In the genomic region with DNA sequence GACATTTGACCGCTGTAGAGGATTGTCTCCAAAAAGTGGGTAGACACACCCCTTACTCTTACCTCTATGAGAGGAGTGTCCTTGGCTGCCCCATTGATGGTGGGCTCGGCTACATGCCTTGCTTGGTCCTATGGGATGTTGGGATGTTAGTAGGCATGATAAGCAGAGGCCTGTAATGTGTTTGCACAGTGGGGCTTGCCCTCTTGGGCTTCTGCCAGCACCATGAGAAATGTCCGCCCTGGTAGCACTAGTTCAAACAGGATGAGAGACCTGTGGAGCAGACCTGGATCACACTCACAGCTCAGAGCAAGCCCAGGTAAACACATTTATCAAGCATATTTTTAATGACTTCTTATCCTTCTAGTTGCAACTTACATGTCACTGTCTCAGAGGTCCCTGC, we compare ENCODE assay signal across 19 cellular contexts. TPM values are rescaled to one million over a fixed set of nuclear protein-coding genes. Genes with fewer than 3 reads are reported as not detected.
DNase-seq lines count a peak whose midpoint lies in the region; ATAC-seq, FAIRE-seq and TF ChIP-seq lines count a peak whose summit lies in the region.
"Had no signal": no experiment of that assay in that cellular context is flagged by ENCODE, and none has a peak within 500 bp of the region (broad histone marks: within the 10 kb centered on the region; RNA-seq: fewer than 3 reads in every experiment).

No MANE protein-coding gene starts in this region.

- WGBS in HepG2 (ENCODE audit: low lambda C conversion rate), result 67% methylated on average over 1 of the region's 3 CpGs

- H3K79me2 ChIP-seq in PC-3 (ENCODE audit: low read length), result no peaks in the 10 kb centered on the region
- no peaks in the 10 kb centered on the region for H3K79me2 ChIP-seq in HepG2 (ENCODE audit: insufficient read depth, low read length)

- peak; percentile 97 for DNase-seq in DMS153 treated with DMSO at 0.1 percent for 48 hours (lab: John Stamatoyannopoulos, UW; ENCODE audit: unreplicated experiment)
- DNase-seq in NCI-H146 treated with DMSO at 0.1 percent for 48 hours (lab: John Stamatoyannopoulos, UW; ENCODE audit: unreplicated experiment), result peak; percentile 56
- DNase-seq in PC-3, result peak; percentile 66
- DNase-seq in HepG2 (ENCODE audit: low spot score), result peak; percentile 91
- no peak for DNase-seq in NCI-H2227 (lab: John Stamatoyannopoulos, UW; ENCODE audit: unreplicated experiment)
- no peak for DNase-seq in activated T-helper 2 cell treated with anti-CD3 and anti-CD28 coated beads, Interferon-gamma antibody, Interleukin-2, Interleukin-4, amounts not matched to agents 10 μg/mL and 5 μg/mL and 100 μg/mL, durations not matched to agents 14 hours and 24 hours and 36 hours (ENCODE audit: low spot score)
- no peak for DNase-seq in naive thymus-derived CD4-positive, alpha-beta T cell
- DNase-seq: activated CD4-positive, CD25-positive, alpha-beta regulatory T cell treated with anti-CD3 and anti-CD28 coated beads, Interleukin-2, amount 50 U/mL, for 72 hours; activated effector memory CD4-positive, alpha-beta T cell treated with anti-CD3 and anti-CD28 coated beads, Interleukin-2, amount 50 U/mL, for 16 hours; amygdala; CD4-positive, alpha-beta memory T cell; cerebellar nuclear complex; MG63; NCI-H446; OCI-M1; sigmoid colon had no signal

- CTCF ChIA-PET in PC-3 (lab: Charles Lee), result interaction anchor here (0.7 kb wide), 1 partner anchor 740 kb away, joined by 3 read pairs; no protein-coding TSS in a partner anchor
- CTCF ChIA-PET in HepG2 (lab: Yijun Ruan, JAX; ENCODE audit: low intra/inter-chr PET ratio, low total read pairs), result no interaction called here
- CTCF ChIA-PET in naive thymus-derived CD4-positive, alpha-beta T cell (lab: Charles Lee), result interaction anchor here (1.1 kb wide), 1 partner anchor 14 kb away, joined by 3 read pairs; no protein-coding TSS in a partner anchor

- ATAC-seq in PC-3 (peak; percentile 83), HepG2 (peak; percentile 93), HG02798 (IDR thresholded peaks at IDR 0.05; ENCODE audit: poor library complexity, unreplicated experiment) (no peak)
- no peak for ATAC-seq in naive thymus-derived CD4-positive, alpha-beta T cell
- ATAC-seq: left lobe of liver had no signal

- H3K4me1 ChIP-seq in PC-3 (ENCODE audit: insufficient read depth, low read length), result peaks cover 22% of the 10 kb centered on the region
- H3K4me1 ChIP-seq in HepG2 (ENCODE audit: insufficient read depth, low read length), result peaks cover 54% of the 10 kb centered on the region
- no peaks in the 10 kb centered on the region for H3K4me1 ChIP-seq in naive thymus-derived CD4-positive, alpha-beta T cell (ENCODE audit: control insufficient read depth in 2 of 2, insufficient read depth in 2 of 2, low read length in 2 of 2)

- H3K4me3 ChIP-seq in PC-3 (ENCODE audit: low read length), result no peak overlapping the region
- H3K4me3 ChIP-seq in HepG2 (replicated peaks in 1 of 3; ENCODE audit: insufficient read depth in 1 of 3, low read depth in 2 of 3, low read length in 3 of 3), result no peak overlapping the region
- H3K4me3 ChIP-seq in naive thymus-derived CD4-positive, alpha-beta T cell (ENCODE audit: low read length), result no peak overlapping the region
- H3K4me3 ChIP-seq: MG63, sigmoid colon, SK-N-MC had no signal

- H3K36me3 ChIP-seq in PC-3 (ENCODE audit: low read depth, low read length), result no peaks in the 10 kb centered on the region
- no peaks in the 10 kb centered on the region for H3K36me3 ChIP-seq in HepG2 (replicated peaks in 1 of 2; ENCODE audit: control insufficient read depth in 1 of 2, insufficient read depth in 2 of 2, low read length in 2 of 2)
- H3K36me3 ChIP-seq in naive thymus-derived CD4-positive, alpha-beta T cell (ENCODE audit: control insufficient read depth in 2 of 3, insufficient read depth in 3 of 3, low read length in 3 of 3), result no peaks in the 10 kb centered on the region
- H3K36me3 ChIP-seq: MG63, sigmoid colon had no signal

- TF ChIP-seq RAD21 in HepG2 (CRISPR knock-in tag; IDR thresholded peaks at IDR 0.05), result no peak

- TF ChIP-seq CTCF in PC-3 (conservative IDR thresholded peaks at IDR 0.05; ENCODE audit: low read depth, low read length), result no peak
- TF ChIP-seq CTCF in HepG2 (CRISPR knock-in tag; IDR thresholded peaks at IDR 0.05), result no peak

- in situ Hi-C loops in HepG2 (cut with HindIII; ENCODE audit: extremely low pct_ligation_motif_present, low pct_unique_long_range_greater_than_20kb), result no loop called here

- no peaks in the 10 kb centered on the region for H3K36me3 Mint-ChIP-seq in activated T-helper 2 cell treated with anti-CD3 and anti-CD28 coated beads, Interferon-gamma antibody, Interleukin-2, Interleukin-4, amounts not matched to agents 10 μg/mL and 5 μg/mL and 100 μg/mL, durations not matched to agents 14 hours and 24 hours and 36 hours (ENCODE audit: low read depth)
- peaks cover 0 to 13% (median 0%) of the 10 kb centered on the region in 5 donors for H3K36me3 Mint-ChIP-seq in naive thymus-derived CD4-positive, alpha-beta T cell

- H2AFZ ChIP-seq in PC-3 (ENCODE audit: low read length), result no peak overlapping the region
- no peak overlapping the region for H2AFZ ChIP-seq in HepG2 (ENCODE audit: low read length)

- H3K27me3 ChIP-seq in PC-3 (ENCODE audit: low read length), result no peaks in the 10 kb centered on the region
- H3K27me3 ChIP-seq in HepG2 (ENCODE audit: control insufficient read depth in 1 of 2, insufficient read depth in 2 of 2, low read length in 2 of 2), result no peaks in the 10 kb centered on the region
- no peaks in the 10 kb centered on the region for H3K27me3 ChIP-seq in naive thymus-derived CD4-positive, alpha-beta T cell (ENCODE audit: control insufficient read depth in 2 of 2, insufficient read depth in 2 of 2, low read length in 2 of 2)
- H3K27me3 ChIP-seq: MG63, sigmoid colon had no signal

- H3K27ac ChIP-seq in PC-3 (ENCODE audit: low read length), result no peak overlapping the region
- no peak overlapping the region for H3K27ac ChIP-seq in HepG2 (ENCODE audit: extremely low read length, insufficient read depth, low read length)
- no peak overlapping the region for H3K27ac ChIP-seq in naive thymus-derived CD4-positive, alpha-beta T cell (ENCODE audit: low read depth, low read length)

- no peaks in the 10 kb centered on the region for H3K4me1 Mint-ChIP-seq in activated T-helper 2 cell treated with anti-CD3 and anti-CD28 coated beads, Interferon-gamma antibody, Interleukin-2, Interleukin-4, amounts not matched to agents 10 μg/mL and 5 μg/mL and 100 μg/mL, durations not matched to agents 14 hours and 24 hours and 36 hours (ENCODE audit: low read depth)
- peaks cover 0 to 2% (median 0%) of the 10 kb centered on the region in 7 donors for H3K4me1 Mint-ChIP-seq in naive thymus-derived CD4-positive, alpha-beta T cell
- H3K4me1 Mint-ChIP-seq: CD4-positive, alpha-beta memory T cell had no signal

- BruUV-seq in PC-3 (replicated peaks; lab: Mats Ljungman, UMichigan), result no TSS peak
- no TSS peak for BruUV-seq in HepG2 (replicated peaks; lab: Mats Ljungman, UMichigan)

- TF ChIP-seq EP300 in HepG2 (IDR thresholded peaks at IDR 0.05; ENCODE audit: low read depth in 2 of 2, low read length in 2 of 2), result peak in 1 of 2 experiments; percentile 43; a peak in 1 of 4 replicates
- no peak for TF ChIP-seq EP300 in HepG2 (CRISPR knock-in tag; IDR thresholded peaks at IDR 0.05; ENCODE audit: borderline replicate concordance)

- no peak overlapping the region for H3K27ac Mint-ChIP-seq in activated T-helper 2 cell treated with anti-CD3 and anti-CD28 coated beads, Interferon-gamma antibody, Interleukin-2, Interleukin-4, amounts not matched to agents 10 μg/mL and 5 μg/mL and 100 μg/mL, durations not matched to agents 14 hours and 24 hours and 36 hours
- no peak overlapping the region for H3K27ac Mint-ChIP-seq in naive thymus-derived CD4-positive, alpha-beta T cell
- H3K27ac Mint-ChIP-seq: CD4-positive, alpha-beta memory T cell had no signal

- TF ChIP-seq POLR2A in HepG2 (IDR thresholded peaks at IDR 0.05; ENCODE audit: insufficient read depth in 1 of 2, low read depth in 2 of 2, low read length in 2 of 2), result no peak

- H3K27me3 Mint-ChIP-seq in activated T-helper 2 cell treated with anti-CD3 and anti-CD28 coated beads, Interferon-gamma antibody, Interleukin-2, Interleukin-4, amounts not matched to agents 10 μg/mL and 5 μg/mL and 100 μg/mL, durations not matched to agents 14 hours and 24 hours and 36 hours (ENCODE audit: low read depth), result peaks cover 7% of the 10 kb centered on the region
- H3K27me3 Mint-ChIP-seq in naive thymus-derived CD4-positive, alpha-beta T cell, result peaks cover 12 to 31% (median 23%) of the 10 kb centered on the region in 5 donors

- no peaks in the 10 kb centered on the region for H3K9me3 Mint-ChIP-seq in activated T-helper 2 cell treated with anti-CD3 and anti-CD28 coated beads, Interferon-gamma antibody, Interleukin-2, Interleukin-4, amounts not matched to agents 10 μg/mL and 5 μg/mL and 100 μg/mL, durations not matched to agents 14 hours and 24 hours and 36 hours
- H3K9me3 Mint-ChIP-seq in naive thymus-derived CD4-positive, alpha-beta T cell, result peaks cover 0 to 16% (median 4%) of the 10 kb centered on the region in 11 donors

- no peak overlapping the region for H3K4me3 Mint-ChIP-seq in activated T-helper 2 cell treated with anti-CD3 and anti-CD28 coated beads, Interferon-gamma antibody, Interleukin-2, Interleukin-4, amounts not matched to agents 10 μg/mL and 5 μg/mL and 100 μg/mL, durations not matched to agents 14 hours and 24 hours and 36 hours (ENCODE audit: low read depth)
- H3K4me3 Mint-ChIP-seq in naive thymus-derived CD4-positive, alpha-beta T cell, result no peak overlapping the region
- H3K4me3 Mint-ChIP-seq: CD4-positive, alpha-beta memory T cell had no signal

- H3K4me2 ChIP-seq in PC-3 (ENCODE audit: low read length) (no peak overlapping the region), HepG2 (ENCODE audit: low read depth, low read length) (peak overlapping the region; percentile 22)

- no peaks in the 10 kb centered on the region for H3F3A ChIP-seq in PC-3 (ENCODE audit: low read length, unreplicated experiment)

- POLR2A ChIA-PET in PC-3 (lab: Charles Lee; ENCODE audit: unreplicated experiment), result no interaction called here
- POLR2A ChIA-PET in HepG2 (lab: Yijun Ruan, JAX), result interaction anchor here (2.7 kb wide), 1 partner anchor 15 kb away, joined by 34 read pairs; no protein-coding TSS in a partner anchor
- POLR2A ChIA-PET in naive thymus-derived CD4-positive, alpha-beta T cell (lab: Charles Lee), result no interaction called here

- no peaks in the 10 kb centered on the region for H3K9me3 ChIP-seq in PC-3 (ENCODE audit: low read length)
- no peaks in the 10 kb centered on the region for H3K9me3 ChIP-seq in HepG2 (ENCODE audit: low read length)
- H3K9me3 ChIP-seq in naive thymus-derived CD4-positive, alpha-beta T cell (ENCODE audit: control insufficient read depth in 2 of 3, low read length in 3 of 3), result peaks cover 0 to 5% (median 0%) of the 10 kb centered on the region in 3 experiments
- H3K9me3 ChIP-seq: MG63, sigmoid colon had no signal

- intact Hi-C loops in PC-3 (cut with micrococcal nuclease) (no loop called here), HepG2 (cut with micrococcal nuclease; ENCODE audit: unreplicated experiment) (loop anchor here (2.0 kb wide), 1 partner anchor 16 kb away; no protein-coding TSS in a partner anchor)
- intact Hi-C loops in activated T-helper 2 cell treated with anti-CD3 and anti-CD28 coated beads, Interferon-gamma antibody, Interleukin-2, Interleukin-4, amounts not matched to agents 10 μg/mL and 5 μg/mL and 100 μg/mL, durations not matched to agents 14 hours and 24 hours and 36 hours (cut with micrococcal nuclease), result no loop called here
- intact Hi-C loops in naive thymus-derived CD4-positive, alpha-beta T cell (cut with micrococcal nuclease), result no loop called here

- H4K20me1 ChIP-seq in PC-3 (ENCODE audit: low read length) (no peaks in the 10 kb centered on the region), HepG2 (ENCODE audit: insufficient read depth, low read length) (no peaks in the 10 kb centered on the region)

- H3K9me2 ChIP-seq in PC-3 (replicated peaks; ENCODE audit: low read length), result no peaks in the 10 kb centered on the region

- H3K9ac ChIP-seq in PC-3 (ENCODE audit: low read length), result no peak overlapping the region
- no peak overlapping the region for H3K9ac ChIP-seq in HepG2 (ENCODE audit: insufficient read depth, low read depth, low read length)

- peak; percentile 83 for FAIRE-seq in HepG2 (lab: Jason Lieb, UNC)

RNA-seq across cellular contexts. Expression of a gene that starts 54.2 kb away (rescaled TPM):
- total RNA-seq in PC-3 (2014; rRNA removed), result 23.3 and 25.0 TPM in 2 replicates
- 41.5 and 55.7 TPM in 2 replicates for total RNA-seq in HepG2 (2016; rRNA removed; fragmentation: Illumina TruSeq; extraction: Trizol)
- total RNA-seq in HepG2 (2016; cell fraction: cytosol; rRNA removed; fragmentation: Illumina TruSeq; extraction: Trizol; ENCODE audit: low read depth), result 31.7 and 34.5 TPM in 2 replicates
- total RNA-seq in HepG2 (2016; cell fraction: insoluble cytoplasmic fraction; rRNA removed; fragmentation: Illumina TruSeq; extraction: Trizol), result 40.7 and 48.7 TPM in 2 replicates
- total RNA-seq in HepG2 (2016; cell fraction: membrane; rRNA removed; fragmentation: Illumina TruSeq; extraction: Trizol), result 50.0 and 52.9 TPM in 2 replicates
- total RNA-seq in HepG2 (2016; cell fraction: nucleus; rRNA removed; fragmentation: Illumina TruSeq; extraction: Trizol), result 27.4 and 29.1 TPM in 2 replicates
- polyA plus RNA-seq in HepG2 (2011; rRNA removed), result 19.1 and 26.0 TPM in 2 replicates
- 12.0 and 16.2 TPM in 2 replicates for polyA plus RNA-seq in HepG2 (2011; cell fraction: cytosol; rRNA removed)
- 8.1 and 9.6 TPM in 2 replicates for polyA plus RNA-seq in HepG2 (2011; cell fraction: nucleus; rRNA removed)
- polyA plus RNA-seq in HepG2 (2012), result 26.0 and 35.6 TPM in 2 replicates
- polyA plus RNA-seq in HepG2 (2016; cell fraction: cytosol; fragmentation: Illumina TruSeq; extraction: Trizol; ENCODE audit: low read depth), result 33.7 and 40.6 TPM in 2 replicates
- 61.0 and 63.7 TPM in 2 replicates for polyA plus RNA-seq in HepG2 (2016; cell fraction: insoluble cytoplasmic fraction; fragmentation: Illumina TruSeq; extraction: Trizol; ENCODE audit: low read depth)
- polyA plus RNA-seq in HepG2 (2016; cell fraction: membrane; fragmentation: Illumina TruSeq; extraction: Trizol; ENCODE audit: low read depth), result 43.8 and 46.0 TPM in 2 replicates
- 44.9 and 48.5 TPM in 2 replicates for polyA plus RNA-seq in HepG2 (2016; cell fraction: nucleus; fragmentation: Illumina TruSeq; extraction: Trizol; ENCODE audit: insufficient read depth, low read depth)
- 11.0 and 12.6 TPM in 2 replicates for polyA minus RNA-seq in HepG2 (2011; rRNA and poly(A)+ RNA removed; ENCODE audit: low replicate concordance)
- 18.4 and 24.7 TPM in 2 replicates for polyA minus RNA-seq in HepG2 (2011; cell fraction: cytosol; rRNA and poly(A)+ RNA removed)
- polyA minus RNA-seq in HepG2 (2011; cell fraction: nucleus; rRNA and poly(A)+ RNA removed), result 38.0 and 42.0 TPM in 2 replicates
- 60.5 and 65.7 TPM in 2 replicates for total RNA-seq in activated T-helper 2 cell treated with anti-CD3 and anti-CD28 coated beads, Interferon-gamma antibody, Interleukin-2, Interleukin-4, amounts not matched to agents 10 μg/mL and 5 μg/mL and 100 μg/mL, durations not matched to agents 14 hours and 24 hours and 36 hours
- total RNA-seq in naive thymus-derived CD4-positive, alpha-beta T cell, result 10 to 100 TPM; 36.7 to 72.0 (median 49.8) TPM
- polyA plus RNA-seq in naive thymus-derived CD4-positive, alpha-beta T cell, result 10 to 100 TPM; 22.9 to 24.3 TPM

Comparison
In these comparisons a context has a peak if more than half of its experiments do, and no peak if none do; other contexts are left out.
1. DNase-seq: peak in DMS153 treated with DMSO at 0.1 percent for 48 hours (single experiment), NCI-H146 treated with DMSO at 0.1 percent for 48 hours (single experiment), PC-3 (single experiment) and HepG2 (single experiment); none in NCI-H2227 (single experiment), activated T-helper 2 cell treated with anti-CD3 and anti-CD28 coated beads, Interferon-gamma antibody, Interleukin-2, Interleukin-4, amounts not matched to agents 10 μg/mL and 5 μg/mL and 100 μg/mL, durations not matched to agents 14 hours and 24 hours and 36 hours (single experiment) and naive thymus-derived CD4-positive, alpha-beta T cell (0 of 9).
2. ATAC-seq: peak in PC-3 (single experiment) and HepG2 (single experiment); none in HG02798 (single experiment) and naive thymus-derived CD4-positive, alpha-beta T cell (single experiment).